8 cellular contexts compared by ENCODE assay signal in genomic region chr4:185305979-185306442, GRCh38.
A peak's percentile ranks its signal among the peaks of the same experiment; 100 is the strongest.
DNase-seq lines count a peak whose midpoint lies in the region; ATAC-seq and TF ChIP-seq lines count a peak whose summit lies in the region.

No MANE protein-coding gene starts in this region.

- DNase-seq in G401 (ENCODE audit: low spot score) = peak; percentile 30
- DNase-seq in NCI-H460 (ENCODE audit: extremely low read depth, low read depth) = peak; percentile 75
- peak; percentile 72 for DNase-seq in endodermal cell
- DNase-seq in activated naive CD8-positive, alpha-beta T cell treated with anti-CD3 and anti-CD28 coated beads, Interleukin-2, amount 50 U/mL, for 24 hours = no peak
- no peak for DNase-seq in GM10266 (ENCODE audit: extremely low spot score)

- H3K27me3 ChIP-seq in endodermal cell (ENCODE audit: control insufficient read depth, insufficient read depth, low read length, poor library complexity, severe bottlenecking) = no peaks in the 10 kb centered on the region
- no peaks in the 10 kb centered on the region for H3K27me3 ChIP-seq in neuron (ENCODE audit: insufficient read depth, low read length)

- peak overlapping the region; percentile 23 for H3K9ac ChIP-seq in endodermal cell (ENCODE audit: extremely low read depth, low read length, poor library complexity, severe bottlenecking)

- TF ChIP-seq CTCF in endodermal cell (conservative IDR thresholded peaks at IDR 0.05) = no peak
- no peak for TF ChIP-seq CTCF in GM10266 (IDR thresholded peaks at IDR 0.05; ENCODE audit: control insufficient read depth, insufficient read depth, low read depth, missing control alignments)

- H3K4me1 ChIP-seq in endodermal cell (ENCODE audit: control insufficient read depth, insufficient read depth, low read length) (peaks cover 13% of the 10 kb centered on the region), neuron (ENCODE audit: insufficient read depth, low read length) (peaks cover 30% of the 10 kb centered on the region)

- H3K4me3 ChIP-seq in endodermal cell (ENCODE audit: low read length) (peak overlapping the region; percentile 11), neuron (ENCODE audit: low read length) (peak overlapping the region; percentile 11)

- H3K36me3 Mint-ChIP-seq in endodermal cell (ENCODE audit: low read depth) = peaks cover 17% of the 10 kb centered on the region
- peaks cover 5% of the 10 kb centered on the region for H3K36me3 Mint-ChIP-seq in activated naive CD8-positive, alpha-beta T cell treated with anti-CD3 and anti-CD28 coated beads, Interleukin-2, amount 50 U/mL, for 24 hours (ENCODE audit: low read depth)

- no peaks in the 10 kb centered on the region for H3K9me3 Mint-ChIP-seq in endodermal cell
- no peaks in the 10 kb centered on the region for H3K9me3 Mint-ChIP-seq in activated naive CD8-positive, alpha-beta T cell treated with anti-CD3 and anti-CD28 coated beads, Interleukin-2, amount 50 U/mL, for 24 hours

- H3K4me1 Mint-ChIP-seq in endodermal cell = peaks cover 38% of the 10 kb centered on the region
- H3K4me1 Mint-ChIP-seq in activated naive CD8-positive, alpha-beta T cell treated with anti-CD3 and anti-CD28 coated beads, Interleukin-2, amount 50 U/mL, for 24 hours = peaks cover 6% of the 10 kb centered on the region

- peak overlapping the region; percentile 31 for H2AFZ ChIP-seq in neuron (ENCODE audit: low read depth, low read length)

- in situ Hi-C loops in G401 (cut with HindIII; ENCODE audit: low sequenced_read_pairs) = no loop called here

- H3K9me3 ChIP-seq in endodermal cell (ENCODE audit: control insufficient read depth, low read length) = no peaks in the 10 kb centered on the region
- H3K9me3 ChIP-seq in neuron (ENCODE audit: low read length) = no peaks in the 10 kb centered on the region

- peak overlapping the region; percentile 81 for H3K27ac Mint-ChIP-seq in endodermal cell
- H3K27ac Mint-ChIP-seq in activated naive CD8-positive, alpha-beta T cell treated with anti-CD3 and anti-CD28 coated beads, Interleukin-2, amount 50 U/mL, for 24 hours = no peak overlapping the region

- H3K27ac ChIP-seq in endodermal cell (ENCODE audit: low read depth, low read length) = peak overlapping the region; percentile 76

- no peak overlapping the region for H3K4me3 Mint-ChIP-seq in endodermal cell
- H3K4me3 Mint-ChIP-seq in activated naive CD8-positive, alpha-beta T cell treated with anti-CD3 and anti-CD28 coated beads, Interleukin-2, amount 50 U/mL, for 24 hours = no peak overlapping the region

- 26 to 43% methylated on average over 2 to 7 of the region's 7 CpGs for WGBS in endodermal cell (ENCODE audit: insufficient coverage in 1 of 2, insufficient read length in 1 of 2), 2 experiments

- H3K27me3 Mint-ChIP-seq in endodermal cell (ENCODE audit: insufficient read depth) = no peaks in the 10 kb centered on the region
- no peaks in the 10 kb centered on the region for H3K27me3 Mint-ChIP-seq in activated naive CD8-positive, alpha-beta T cell treated with anti-CD3 and anti-CD28 coated beads, Interleukin-2, amount 50 U/mL, for 24 hours

- H3K36me3 ChIP-seq in endodermal cell (ENCODE audit: control insufficient read depth, insufficient read depth, low read length) (peaks cover 20% of the 10 kb centered on the region), neuron (ENCODE audit: insufficient read depth, low read length) (peaks cover 2% of the 10 kb centered on the region)

- no peak for ATAC-seq in activated naive CD8-positive, alpha-beta T cell treated with anti-CD3 and anti-CD28 coated beads, Interleukin-2, amount 50 U/mL, for 24 hours
- ATAC-seq in GM19023 (IDR thresholded peaks at IDR 0.05; ENCODE audit: unreplicated experiment) (no peak), HG03442 (IDR thresholded peaks at IDR 0.05; ENCODE audit: unreplicated experiment) (no peak)

Comparison
In these comparisons a context has a peak if more than half of its experiments do, and no peak if none do; other contexts are left out.
1. DNase-seq: peak in G401 (single experiment), NCI-H460 (single experiment) and endodermal cell (single experiment); none in activated naive CD8-positive, alpha-beta T cell treated with anti-CD3 and anti-CD28 coated beads, Interleukin-2, amount 50 U/mL, for 24 hours (single experiment) and GM10266 (single experiment).